ENCODE assay signal across 19 cellular contexts in the genomic region with DNA sequence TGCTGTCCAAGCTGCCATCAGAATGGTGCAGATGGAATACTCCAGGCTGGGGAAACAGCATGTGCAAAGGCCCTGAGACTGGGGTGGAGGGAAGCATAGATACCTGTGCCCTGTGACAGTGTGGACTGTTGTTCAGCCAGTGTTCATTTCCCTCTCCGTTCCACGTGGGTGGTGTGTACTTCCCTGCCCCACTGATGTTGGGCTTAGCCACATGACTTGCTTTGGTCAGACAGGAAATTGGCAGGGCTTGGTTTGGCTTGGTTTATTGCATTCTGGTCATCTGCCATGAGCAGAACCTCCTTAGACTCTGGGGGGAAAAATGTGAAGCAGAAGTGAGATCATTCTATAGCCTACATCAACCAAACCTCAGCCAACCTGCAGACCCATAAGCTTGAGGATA.
A peak's percentile ranks its signal among the peaks of the same experiment; 100 is the strongest.
DNase-seq lines count a peak whose midpoint lies in the region; ATAC-seq and TF ChIP-seq lines count a peak whose summit lies in the region.
"Had no signal": no experiment of that assay in that cellular context is flagged by ENCODE, and none has a peak within 500 bp of the region (broad histone marks: within the 10 kb centered on the region; RNA-seq: fewer than 3 reads in every experiment).

No MANE protein-coding gene starts in this region.

- no peaks in the 10 kb centered on the region for H3K9me3 ChIP-seq in HEK293 (ENCODE audit: control insufficient read depth, insufficient read depth, low read depth, low read length)
- H3K9me3 ChIP-seq in upper lobe of right lung = no peaks in the 10 kb centered on the region
- H3K9me3 ChIP-seq: BLaER1, HAP-1 had no signal

- no peaks in the 10 kb centered on the region for H3K9me3 Mint-ChIP-seq in chondrocyte (ENCODE audit: low read depth)

- ATAC-seq in upper lobe of right lung = peak; percentile 73
- no peak for ATAC-seq in HG03469 (IDR thresholded peaks at IDR 0.05; ENCODE audit: unreplicated experiment)
- ATAC-seq: HepG2 had no signal

- no peaks in the 10 kb centered on the region for H3K4me1 ChIP-seq in HEK293 (ENCODE audit: control insufficient read depth, insufficient read depth, low read length)
- no peaks in the 10 kb centered on the region for H3K4me1 ChIP-seq in upper lobe of right lung
- H3K4me1 ChIP-seq: HAP-1 had no signal

- CTCF ChIA-PET in HEK293 (lab: Yijun Ruan, JAX) = no interaction called here

- H3K4me3 Mint-ChIP-seq in chondrocyte (ENCODE audit: unreplicated experiment) = no peak overlapping the region
- H3K4me3 Mint-ChIP-seq: CD14-positive monocyte; CD4-positive, alpha-beta memory T cell; IgD-negative memory B cell had no signal

- POLR2A ChIA-PET in HEK293 (lab: Yijun Ruan, JAX) = no interaction called here

- no peaks in the 10 kb centered on the region for H3K27me3 ChIP-seq in upper lobe of right lung
- H3K27me3 ChIP-seq: BLaER1 had no signal

- no peak for TF ChIP-seq CTCF in HEK293 (tag by site-specific recombination; IDR thresholded peaks at IDR 0.05)
- no peak for TF ChIP-seq CTCF in chondrocyte (IDR thresholded peaks at IDR 0.05)
- TF ChIP-seq CTCF in upper lobe of right lung (IDR thresholded peaks at IDR 0.05) = no peak

- H3K4me1 Mint-ChIP-seq in chondrocyte (ENCODE audit: low read depth) = no peaks in the 10 kb centered on the region
- H3K4me1 Mint-ChIP-seq: CD14-positive monocyte had no signal

- H3K36me3 ChIP-seq in HEK293 (ENCODE audit: control insufficient read depth in 2 of 2, insufficient read depth in 1 of 2, low read length in 2 of 2) (no peaks in the 10 kb centered on the region), upper lobe of right lung (no peaks in the 10 kb centered on the region)
- H3K36me3 ChIP-seq: BLaER1, HAP-1 had no signal

- no peak overlapping the region for H3K27ac Mint-ChIP-seq in chondrocyte (ENCODE audit: unreplicated experiment)
- H3K27ac Mint-ChIP-seq: CD14-positive monocyte; CD4-positive, alpha-beta memory T cell; IgD-negative memory B cell had no signal

- intact Hi-C loops in upper lobe of right lung (cut with DNase I) = no loop called here

- H3K36me3 Mint-ChIP-seq in chondrocyte (ENCODE audit: low read depth) = no peaks in the 10 kb centered on the region
- H3K36me3 Mint-ChIP-seq: CD14-positive monocyte; CD4-positive, alpha-beta memory T cell; IgD-negative memory B cell had no signal

- H3K27me3 Mint-ChIP-seq in chondrocyte (ENCODE audit: low read depth) = peaks cover 26% of the 10 kb centered on the region

- H3K4me3 ChIP-seq in HEK293 (ENCODE audit: low read depth, low read length) (no peak overlapping the region), upper lobe of right lung (no peak overlapping the region)
- H3K4me3 ChIP-seq: BLaER1, HAP-1 had no signal

- DNase-seq in chondrocyte (ENCODE audit: low spot score) (peak; percentile 37), medulla oblongata (ENCODE audit: extremely low spot score) (peak; percentile 40), upper lobe of right lung (no peak), SHP77 treated with DMSO at 0.1 percent for 48 hours (lab: John Stamatoyannopoulos, UW) (no peak), AG20443 (ENCODE audit: low spot score) (no peak)
- DNase-seq: ACHN; AML-193; CD4-positive, alpha-beta memory T cell; DMS153; DMS79; GF-D8; KG1 had no signal

- H3K27ac ChIP-seq in HEK293 (ENCODE audit: extremely low read depth, low read depth, low read length) (no peak overlapping the region), upper lobe of right lung (no peak overlapping the region)
- H3K27ac ChIP-seq: BLaER1 had no signal

TF ChIP-seq in HEK293, 187 proteins besides CTCF, POLR2A, EP300 and RAD21:
- no peak for TF ChIP-seq GLIS2 (tag by site-specific recombination; IDR thresholded peaks at IDR 0.05)
- peak; percentile 84 for TF ChIP-seq ZNF623 (tag by site-specific recombination; IDR thresholded peaks at IDR 0.05)
- TF ChIP-seq ZNF621 (tag by site-specific recombination; IDR thresholded peaks at IDR 0.05) = no peak

Comparison
In these comparisons a context has a peak if more than half of its experiments do, and no peak if none do; other contexts are left out.
1. DNase-seq: peak in chondrocyte (single experiment) and medulla oblongata (single experiment); none in upper lobe of right lung (single experiment), SHP77 treated with DMSO at 0.1 percent for 48 hours (single experiment) and AG20443 (single experiment).